In the genomic region with DNA sequence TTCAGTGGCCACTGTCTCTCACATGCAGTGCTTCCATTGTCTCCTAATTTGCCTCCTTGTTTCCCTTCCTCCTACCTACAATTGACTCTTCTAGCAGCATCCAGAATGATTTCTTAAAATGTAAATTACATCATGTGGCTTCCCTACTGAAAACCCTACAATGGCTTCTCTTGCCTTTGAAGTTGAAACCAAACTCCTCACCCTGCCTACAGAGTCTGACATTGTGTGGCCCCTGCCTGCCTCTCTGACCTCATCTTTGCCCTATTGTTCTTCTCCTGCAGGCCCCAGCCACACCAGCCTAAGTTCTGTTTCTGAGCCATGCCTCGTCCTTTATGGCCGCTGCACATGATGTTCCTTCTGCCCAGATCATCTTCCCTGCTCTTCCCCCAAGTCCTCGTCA, we compare ENCODE assay signal across 19 cellular contexts.
"Had no signal": no experiment of that assay in that cellular context is flagged by ENCODE, and none has a peak within 500 bp of the region (broad histone marks: within the 10 kb centered on the region; RNA-seq: fewer than 3 reads in every experiment).

No MANE protein-coding gene starts in this region.

- H3K9me3 ChIP-seq: spleen, tibial artery, upper lobe of left lung, uterus had no signal

- DNase-seq: erythroblast; foreskin keratinocyte; left colon; left ventricle myocardium superior; naive thymus-derived CD4-positive, alpha-beta T cell; nephron progenitor cell; spleen; stimulated activated CD4-positive, alpha-beta T cell treated with anti-CD3 and anti-CD28 coated beads, Interleukin-15, amount 100 ng/mL, for 24 hours; stimulated activated CD4-positive, alpha-beta T cell treated with anti-CD3 and anti-CD28 coated beads, Interleukin-1b, Interleukin-23, amount 100 ng/mL, for 48 hours; stimulated activated CD4-positive, alpha-beta T cell treated with anti-CD3 and anti-CD28 coated beads, Interleukin-4, amount 100 ng/mL, for 24 hours; tibial artery; upper lobe of left lung; uterus had no signal

- H3K4me3 Mint-ChIP-seq: dendritic cell treated with granulocyte-macrophage colony-stimulating factor and Interleukin-4, amounts not matched to agents 40 ng/mL and 50 ng/mL, for 4 days; naive thymus-derived CD4-positive, alpha-beta T cell; nephron progenitor cell; stimulated activated memory B cell treated with anti-CD40 and anti-IgM and Interleukin-4, amounts not matched to agents 10 μg/mL and 1 μg/mL and 100 μg/mL, for 72 hours; stimulated activated naive CD8-positive, alpha-beta T cell treated with anti-CD3 and anti-CD28 coated beads, Interleukin-15, Interleukin-2, amounts not matched to agents 100 ng/mL and 50 ng/mL, for 24 hours had no signal

- ATAC-seq: foreskin keratinocyte; left colon; left ventricle myocardium superior; naive thymus-derived CD4-positive, alpha-beta T cell; sciatic nerve; stimulated activated memory B cell treated with anti-CD40 and anti-IgM and Interleukin-4, amounts not matched to agents 10 μg/mL and 1 μg/mL and 100 μg/mL, for 72 hours had no signal

- H3K36me3 ChIP-seq: spleen, tibial artery, upper lobe of left lung, uterus had no signal

- H3K4me3 ChIP-seq: hepatocyte, lung, spleen, tibial artery, upper lobe of left lung, uterus had no signal

- H3K4me1 ChIP-seq: spleen, tibial artery, upper lobe of left lung, uterus had no signal

- H3K27ac ChIP-seq: foreskin keratinocyte, hepatocyte, spleen, tibial artery, upper lobe of left lung, uterus had no signal

- H2AFZ ChIP-seq: hepatocyte had no signal

- H3K27me3 ChIP-seq: foreskin keratinocyte, hepatocyte, tibial artery, upper lobe of left lung, uterus had no signal

- H3K36me3 Mint-ChIP-seq: stimulated activated memory B cell treated with anti-CD40 and anti-IgM and Interleukin-4, amounts not matched to agents 10 μg/mL and 1 μg/mL and 100 μg/mL, for 72 hours had no signal

- H3K9me3 Mint-ChIP-seq: dendritic cell treated with granulocyte-macrophage colony-stimulating factor and Interleukin-4, amounts not matched to agents 40 ng/mL and 50 ng/mL, for 4 days; naive thymus-derived CD4-positive, alpha-beta T cell; nephron progenitor cell; stimulated activated memory B cell treated with anti-CD40 and anti-IgM and Interleukin-4, amounts not matched to agents 10 μg/mL and 1 μg/mL and 100 μg/mL, for 72 hours; stimulated activated naive CD8-positive, alpha-beta T cell treated with anti-CD3 and anti-CD28 coated beads, Interleukin-15, Interleukin-2, amounts not matched to agents 100 ng/mL and 50 ng/mL, for 24 hours had no signal

- H3K27ac Mint-ChIP-seq: dendritic cell treated with granulocyte-macrophage colony-stimulating factor and Interleukin-4, amounts not matched to agents 40 ng/mL and 50 ng/mL, for 4 days; nephron progenitor cell; stimulated activated memory B cell treated with anti-CD40 and anti-IgM and Interleukin-4, amounts not matched to agents 10 μg/mL and 1 μg/mL and 100 μg/mL, for 72 hours; stimulated activated naive CD8-positive, alpha-beta T cell treated with anti-CD3 and anti-CD28 coated beads, Interleukin-15, Interleukin-2, amounts not matched to agents 100 ng/mL and 50 ng/mL, for 24 hours had no signal

- H3K4me2 ChIP-seq: hepatocyte had no signal

- H3K4me1 Mint-ChIP-seq: stimulated activated memory B cell treated with anti-CD40 and anti-IgM and Interleukin-4, amounts not matched to agents 10 μg/mL and 1 μg/mL and 100 μg/mL, for 72 hours had no signal

- H3K79me2 ChIP-seq: hepatocyte had no signal
